ENCODE assay signal across 1 cellular context in the genomic region with DNA sequence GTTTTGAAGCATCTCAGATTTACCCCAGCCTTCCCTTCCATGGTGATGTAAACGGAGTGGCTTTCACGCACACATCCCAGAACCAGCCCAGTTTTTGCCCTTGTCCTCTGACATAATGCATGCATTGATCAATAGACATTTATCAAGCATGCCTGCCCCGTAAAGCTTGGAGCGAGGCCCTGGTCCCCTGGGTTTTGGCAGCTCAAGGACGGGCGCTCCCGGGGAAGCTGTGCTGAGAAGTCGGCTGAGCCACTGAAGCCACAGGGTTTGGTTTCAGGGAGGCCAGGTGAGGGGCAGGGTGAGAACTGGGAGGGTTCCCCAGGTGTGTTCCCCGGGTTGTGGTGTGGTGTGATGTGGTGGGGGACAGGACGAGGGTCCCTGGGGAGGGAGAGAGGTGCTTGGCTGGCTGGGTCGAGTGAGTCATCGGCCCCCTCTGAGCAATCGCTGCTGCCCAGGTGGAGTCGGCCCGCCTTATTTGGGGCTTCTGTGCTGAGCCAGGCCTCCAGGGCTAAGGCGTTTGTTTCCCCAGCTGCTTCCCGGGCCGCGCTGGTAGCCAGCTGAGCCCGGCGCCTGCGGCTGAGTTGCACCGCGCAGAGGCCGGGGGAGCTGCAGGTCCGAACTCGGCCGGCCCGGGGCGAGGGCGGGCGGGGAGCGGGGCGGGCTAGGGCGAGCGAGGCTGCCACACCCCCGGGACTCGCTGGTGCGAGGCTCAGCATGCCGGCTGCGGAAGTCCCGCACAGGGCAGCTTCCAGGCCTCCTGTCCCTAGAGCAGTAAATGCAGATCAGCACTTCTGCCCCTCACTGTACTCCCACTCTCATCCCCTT.
A peak's percentile ranks its signal among the peaks of the same experiment; 100 is the strongest.
TF ChIP-seq lines count a peak whose summit lies in the region.

No MANE protein-coding gene starts in this region.

TF ChIP-seq in HepG2, 621 proteins besides CTCF, POLR2A, EP300 and RAD21 (continues in another document):
- TF ChIP-seq TFDP2 (CRISPR knock-in tag; IDR thresholded peaks at IDR 0.05) (0 out of 2 replicates have a peak, but pooled peaks have one; percentile 29), FOXJ3 (CRISPR knock-in tag; IDR thresholded peaks at IDR 0.05; ENCODE audit: borderline replicate concordance) (no peak), ZFY (CRISPR knock-in tag; IDR thresholded peaks at IDR 0.05) (peak; percentile 36; the same call in 1 of the 2 replicates), MYPOP (CRISPR knock-in tag; IDR thresholded peaks at IDR 0.05) (no peak), NR0B2 (CRISPR knock-in tag; IDR thresholded peaks at IDR 0.05) (no peak), PLRG1 (conservative IDR thresholded peaks at IDR 0.05) (no peak), MIER2 (CRISPR knock-in tag; IDR thresholded peaks at IDR 0.05) (no peak), TCF12 (IDR thresholded peaks at IDR 0.05) (no peak), TCF12 (CRISPR knock-in tag; IDR thresholded peaks at IDR 0.05) (no peak), ONECUT2 (CRISPR knock-in tag; IDR thresholded peaks at IDR 0.05) (no peak), FIP1L1 (IDR thresholded peaks at IDR 0.05; ENCODE audit: borderline replicate concordance, insufficient read depth, low read depth, low read length) (no peak), ZFP91 (CRISPR knock-in tag; IDR thresholded peaks at IDR 0.05; ENCODE audit: borderline replicate concordance) (peak; percentile 30; the same call in 1 of the 2 replicates), JUND (CRISPR knock-in tag; IDR thresholded peaks at IDR 0.05) (no peak), ZKSCAN8 (CRISPR knock-in tag; IDR thresholded peaks at IDR 0.05; ENCODE audit: borderline replicate concordance) (no peak), NR1H2 (CRISPR knock-in tag; IDR thresholded peaks at IDR 0.05; ENCODE audit: borderline replicate concordance, low read depth) (no peak), ZNF225 (CRISPR knock-in tag; IDR thresholded peaks at IDR 0.05) (no peak), PATZ1 (CRISPR knock-in tag; IDR thresholded peaks at IDR 0.05) (peak; percentile 42; the same call in 1 of the 2 replicates), ZNF451 (CRISPR knock-in tag; IDR thresholded peaks at IDR 0.05) (no peak), ZNF335 (CRISPR knock-in tag; IDR thresholded peaks at IDR 0.05) (no peak), HNRNPLL (IDR thresholded peaks at IDR 0.05; ENCODE audit: low read depth, low read length, poor library complexity, severe bottlenecking) (peak; percentile 52), ZSCAN25 (CRISPR knock-in tag; IDR thresholded peaks at IDR 0.05) (no peak), TP53 (CRISPR knock-in tag; conservative IDR thresholded peaks at IDR 0.05) (no peak), SAP130 (CRISPR knock-in tag; IDR thresholded peaks at IDR 0.05; ENCODE audit: low read depth) (0 out of 2 replicates have a peak, but pooled peaks have one; percentile 19), FOSL2 (CRISPR knock-in tag; IDR thresholded peaks at IDR 0.05) (0 out of 2 replicates have a peak, but pooled peaks have one; percentile 13), ZNF816 (CRISPR knock-in tag; IDR thresholded peaks at IDR 0.05; ENCODE audit: borderline replicate concordance) (no peak), ZIK1 (CRISPR knock-in tag; IDR thresholded peaks at IDR 0.05; ENCODE audit: borderline replicate concordance, low read depth) (no peak), MEIS1 (CRISPR knock-in tag; IDR thresholded peaks at IDR 0.05; ENCODE audit: borderline replicate concordance) (no peak), ZXDC (CRISPR knock-in tag; IDR thresholded peaks at IDR 0.05) (no peak), HNF4A (CRISPR knock-in tag; IDR thresholded peaks at IDR 0.05) (no peak), GPN1 (CRISPR knock-in tag; IDR thresholded peaks at IDR 0.05; ENCODE audit: borderline replicate concordance) (no peak), HDAC6 (IDR thresholded peaks at IDR 0.05; ENCODE audit: low read depth, low read length) (no peak), ATF7 (IDR thresholded peaks at IDR 0.05) (no peak), ATF7 (CRISPR knock-in tag; IDR thresholded peaks at IDR 0.05) (no peak), ZNF574 (CRISPR knock-in tag; IDR thresholded peaks at IDR 0.05) (0 out of 2 replicates have a peak, but pooled peaks have one; percentile 16), HMGA1 (CRISPR knock-in tag; conservative IDR thresholded peaks at IDR 0.05) (no peak), ZNF543 (CRISPR knock-in tag; IDR thresholded peaks at IDR 0.05) (no peak), NCOA1 (CRISPR knock-in tag; IDR thresholded peaks at IDR 0.05) (no peak), TFDP1 (CRISPR knock-in tag; IDR thresholded peaks at IDR 0.05; ENCODE audit: borderline replicate concordance) (peak; percentile 63; the same call in 1 of the 2 replicates)
- TF ChIP-seq, protein P1, sequence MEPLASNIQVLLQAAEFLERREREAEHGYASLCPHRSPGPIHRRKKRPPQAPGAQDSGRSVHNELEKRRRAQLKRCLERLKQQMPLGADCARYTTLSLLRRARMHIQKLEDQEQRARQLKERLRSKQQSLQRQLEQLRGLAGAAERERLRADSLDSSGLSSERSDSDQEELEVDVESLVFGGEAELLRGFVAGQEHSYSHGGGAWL (CRISPR knock-in tag; IDR thresholded peaks at IDR 0.05) = 0 out of 2 replicates have a peak, but pooled peaks have one; percentile 38
- TF ChIP-seq, protein P2, sequence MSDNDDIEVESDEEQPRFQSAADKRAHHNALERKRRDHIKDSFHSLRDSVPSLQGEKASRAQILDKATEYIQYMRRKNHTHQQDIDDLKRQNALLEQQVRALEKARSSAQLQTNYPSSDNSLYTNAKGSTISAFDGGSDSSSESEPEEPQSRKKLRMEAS (IDR thresholded peaks at IDR 0.05) = peak; percentile 35; the same call in 1 of the 2 replicates
- TF ChIP-seq, protein P3, sequence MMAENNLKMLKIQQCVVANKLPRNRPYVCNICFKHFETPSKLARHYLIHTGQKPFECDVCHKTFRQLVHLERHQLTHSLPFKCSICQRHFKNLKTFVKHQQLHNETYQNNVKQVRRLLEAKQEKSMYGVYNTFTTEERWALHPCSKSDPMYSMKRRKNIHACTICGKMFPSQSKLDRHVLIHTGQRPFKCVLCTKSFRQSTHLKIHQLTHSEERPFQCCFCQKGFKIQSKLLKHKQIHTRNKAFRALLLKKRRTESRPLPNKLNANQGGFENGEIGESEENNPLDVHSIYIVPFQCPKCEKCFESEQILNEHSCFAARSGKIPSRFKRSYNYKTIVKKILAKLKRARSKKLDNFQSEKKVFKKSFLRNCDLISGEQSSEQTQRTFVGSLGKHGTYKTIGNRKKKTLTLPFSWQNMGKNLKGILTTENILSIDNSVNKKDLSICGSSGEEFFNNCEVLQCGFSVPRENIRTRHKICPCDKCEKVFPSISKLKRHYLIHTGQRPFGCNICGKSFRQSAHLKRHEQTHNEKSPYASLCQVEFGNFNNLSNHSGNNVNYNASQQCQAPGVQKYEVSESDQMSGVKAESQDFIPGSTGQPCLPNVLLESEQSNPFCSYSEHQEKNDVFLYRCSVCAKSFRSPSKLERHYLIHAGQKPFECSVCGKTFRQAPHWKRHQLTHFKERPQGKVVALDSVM (CRISPR knock-in tag; IDR thresholded peaks at IDR 0.05) = peak; percentile 41; the same call in 1 of the 2 replicates
- TF ChIP-seq, protein P4, sequence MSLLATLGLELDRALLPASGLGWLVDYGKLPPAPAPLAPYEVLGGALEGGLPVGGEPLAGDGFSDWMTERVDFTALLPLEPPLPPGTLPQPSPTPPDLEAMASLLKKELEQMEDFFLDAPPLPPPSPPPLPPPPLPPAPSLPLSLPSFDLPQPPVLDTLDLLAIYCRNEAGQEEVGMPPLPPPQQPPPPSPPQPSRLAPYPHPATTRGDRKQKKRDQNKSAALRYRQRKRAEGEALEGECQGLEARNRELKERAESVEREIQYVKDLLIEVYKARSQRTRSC (CRISPR knock-in tag; IDR thresholded peaks at IDR 0.05; ENCODE audit: low read depth) = no peak
